ENCODE assay signal across 15 cellular contexts in genomic region chr9:135879619-135880018, GRCh38.
"Had no signal": no experiment of that assay in that cellular context is flagged by ENCODE, and none has a peak within 500 bp of the region (broad histone marks: within the 10 kb centered on the region; RNA-seq: fewer than 3 reads in every experiment).

No MANE protein-coding gene starts in this region.

- H3K4me1 ChIP-seq: right lobe of liver, upper lobe of right lung had no signal

- H3K9me3 ChIP-seq: neutrophil, right lobe of liver, upper lobe of right lung had no signal

- H3K36me3 ChIP-seq: right lobe of liver had no signal

- H3K4me3 ChIP-seq: right lobe of liver, upper lobe of right lung had no signal

- ATAC-seq: activated CD8-positive, alpha-beta T cell treated with anti-CD3 and anti-CD28 coated beads, Interleukin-2, amount 10 ng/mL, durations not matched to agents 7 days and 5 days; activated naive CD8-positive, alpha-beta T cell treated with anti-CD3 and anti-CD28 coated beads, Interleukin-2, amount 50 U/mL, for 24 hours; right lobe of liver; stimulated activated naive CD8-positive, alpha-beta T cell treated with anti-CD3 and anti-CD28 coated beads, Interleukin-15, Interleukin-2, amounts not matched to agents 100 U/mL and 50 U/mL, for 24 hours; T-cell; upper lobe of right lung had no signal

- H3K4me3 Mint-ChIP-seq: activated CD8-positive, alpha-beta T cell treated with anti-CD3 and anti-CD28 coated beads, Interleukin-2, amount 10 ng/mL, durations not matched to agents 7 days and 5 days; activated naive CD8-positive, alpha-beta T cell treated with anti-CD3 and anti-CD28 coated beads, Interleukin-2, amount 50 U/mL, for 24 hours; activated T-helper 1 cell treated with anti-CD3 and anti-CD28 coated beads, Interleukin-12 subunit alpha, Interleukin-12 subunit beta, Interleukin-2, Interleukin-4 antibody, amounts not matched to agents 30 ng/mL and 10 ng/mL and 1 ng/mL, durations not matched to agents 14 hours and 24 hours and 36 hours; central memory CD8-positive, alpha-beta T cell; mesothelial cell of epicardium; T-cell had no signal

- H3K9me3 Mint-ChIP-seq: activated naive CD8-positive, alpha-beta T cell treated with anti-CD3 and anti-CD28 coated beads, Interleukin-2, amount 50 U/mL, for 24 hours; activated T-helper 1 cell treated with anti-CD3 and anti-CD28 coated beads, Interleukin-12 subunit alpha, Interleukin-12 subunit beta, Interleukin-2, Interleukin-4 antibody, amounts not matched to agents 30 ng/mL and 10 ng/mL and 1 ng/mL, durations not matched to agents 14 hours and 24 hours and 36 hours; central memory CD8-positive, alpha-beta T cell; mesothelial cell of epicardium; T-cell had no signal

- DNase-seq: activated CD4-positive, alpha-beta T cell treated with anti-CD3 and anti-CD28 coated beads for 48 hours; activated CD8-positive, alpha-beta memory T cell treated with anti-CD3 and anti-CD28 coated beads, Interleukin-2, amount 50 U/mL, for 48 hours; activated CD8-positive, alpha-beta T cell treated with anti-CD3 and anti-CD28 coated beads, Interleukin-2, amount 10 ng/mL, durations not matched to agents 7 days and 5 days; activated naive CD4-positive, alpha-beta T cell treated with Interleukin-2 at 50 U/mL for 16 hours; activated naive CD8-positive, alpha-beta T cell treated with anti-CD3 and anti-CD28 coated beads, Interleukin-2, amount 50 U/mL, for 24 hours; foreskin melanocyte; right lobe of liver; stimulated activated CD4-positive, alpha-beta T cell treated with anti-CD3 and anti-CD28 coated beads, Interleukin-12 subunit alpha, Interleukin-12 subunit beta, amount 100 ng/mL, for 4 hours; stimulated activated naive CD8-positive, alpha-beta T cell treated with anti-CD3 and anti-CD28 coated beads, Interleukin-15, Interleukin-2, amounts not matched to agents 100 U/mL and 50 U/mL, for 24 hours; T-cell; upper lobe of right lung had no signal

- H3K27ac Mint-ChIP-seq: activated CD8-positive, alpha-beta T cell treated with anti-CD3 and anti-CD28 coated beads, Interleukin-2, amount 10 ng/mL, durations not matched to agents 7 days and 5 days; activated naive CD8-positive, alpha-beta T cell treated with anti-CD3 and anti-CD28 coated beads, Interleukin-2, amount 50 U/mL, for 24 hours; activated T-helper 1 cell treated with anti-CD3 and anti-CD28 coated beads, Interleukin-12 subunit alpha, Interleukin-12 subunit beta, Interleukin-2, Interleukin-4 antibody, amounts not matched to agents 30 ng/mL and 10 ng/mL and 1 ng/mL, durations not matched to agents 14 hours and 24 hours and 36 hours; mesothelial cell of epicardium; T-cell had no signal

- H3K27me3 ChIP-seq: neutrophil, right lobe of liver, upper lobe of right lung had no signal

- H3K27me3 Mint-ChIP-seq: activated naive CD8-positive, alpha-beta T cell treated with anti-CD3 and anti-CD28 coated beads, Interleukin-2, amount 50 U/mL, for 24 hours; central memory CD8-positive, alpha-beta T cell; T-cell had no signal

- H3K27ac ChIP-seq: neutrophil, right lobe of liver, upper lobe of right lung had no signal

- H3K4me1 Mint-ChIP-seq: mesothelial cell of epicardium had no signal
